1 cellular context compared by ENCODE assay signal in genomic region chr2:190136825-190137224, GRCh38.
A peak's percentile ranks its signal among the peaks of the same experiment; 100 is the strongest.
TF ChIP-seq lines count a peak whose summit lies in the region.

No MANE protein-coding gene starts in this region.

TF ChIP-seq in A549, 52 proteins besides CTCF, POLR2A, EP300 and RAD21 (continued from another document):
- no peak for TF ChIP-seq USF2 (IDR thresholded peaks at IDR 0.05)
- TF ChIP-seq ZSCAN20 (CRISPR knock-in tag; IDR thresholded peaks at IDR 0.05) = no peak
- no peak for TF ChIP-seq NPAS2 (CRISPR knock-in tag; IDR thresholded peaks at IDR 0.05; ENCODE audit: borderline replicate concordance)
- TF ChIP-seq BHLHE40 (IDR thresholded peaks at IDR 0.05; ENCODE audit: low read depth, low read length) = no peak
- no peak for TF ChIP-seq NR3C1 (IDR thresholded peaks at IDR 0.05)
- no peak for TF ChIP-seq HOXB5 (CRISPR knock-in tag; IDR thresholded peaks at IDR 0.05)
- TF ChIP-seq HOXA7 (CRISPR knock-in tag; IDR thresholded peaks at IDR 0.05) = no peak
- peak; percentile 71 for TF ChIP-seq MAFK (IDR thresholded peaks at IDR 0.05; ENCODE audit: partially characterized antibody)
